Comparison of ENCODE assay signal across 14 cellular contexts in the genomic region with DNA sequence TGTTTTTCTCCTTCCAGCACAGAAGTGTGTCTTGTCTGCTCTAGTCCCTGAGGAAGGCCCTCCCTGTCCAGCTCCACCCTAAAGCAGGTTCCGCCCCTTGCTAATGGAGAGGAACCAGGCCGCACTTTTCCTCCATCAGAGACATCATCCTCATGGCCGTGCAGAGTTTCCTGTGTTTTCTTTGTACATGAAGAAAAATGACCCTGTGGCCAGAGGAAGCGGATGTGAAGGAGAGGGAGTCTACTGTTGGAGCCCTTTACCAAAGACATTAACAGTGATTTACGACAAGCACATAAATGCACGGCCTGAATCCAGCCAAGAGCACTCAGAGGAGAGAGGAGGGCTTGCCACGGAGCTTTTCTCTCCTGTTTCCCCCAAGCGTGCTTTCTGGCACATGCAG.
DNase-seq lines count a peak whose midpoint lies in the region; ATAC-seq, FAIRE-seq and TF ChIP-seq lines count a peak whose summit lies in the region.
"Had no signal": no experiment of that assay in that cellular context is flagged by ENCODE, and none has a peak within 500 bp of the region (broad histone marks: within the 10 kb centered on the region; RNA-seq: fewer than 3 reads in every experiment).

No MANE protein-coding gene starts in this region.

- H3K9me3 ChIP-seq in endodermal cell (ENCODE audit: control insufficient read depth, low read length): no peaks in the 10 kb centered on the region

- H3K36me3 ChIP-seq in endodermal cell (ENCODE audit: control insufficient read depth, insufficient read depth, low read length): peaks cover 13% of the 10 kb centered on the region

- ATAC-seq in GM21529 (IDR thresholded peaks at IDR 0.05; ENCODE audit: unreplicated experiment) (no peak), HG03039 (IDR thresholded peaks at IDR 0.05; ENCODE audit: unreplicated experiment) (no peak)

- H3K4me3 ChIP-seq in endodermal cell (ENCODE audit: low read length): no peak overlapping the region

- no peak for FAIRE-seq in H54 (lab: Jason Lieb, UNC)

- DNase-seq in COLO668 (lab: John Stamatoyannopoulos, UW; ENCODE audit: unreplicated experiment) (peak; percentile 9), NCI-H187 treated with DMSO at 0.1 percent for 48 hours (lab: John Stamatoyannopoulos, UW) (peak; percentile 94), endodermal cell (no peak), epidermal melanocyte (ENCODE audit: insufficient read length, low spot score) (no peak), H54 (ENCODE audit: insufficient read length, low spot score) (no peak)
- DNase-seq: activated naive CD8-positive, alpha-beta T cell treated with anti-CD3 and anti-CD28 coated beads for 36 hours; AML-193; NCI-H1436; NK-92 treated with Interleukin-12 subunit alpha and Interleukin-12 subunit beta, amount 100 ng/mL, for 24 hours; stimulated activated CD4-positive, alpha-beta T cell treated with anti-CD3 and anti-CD28 coated beads, Interleukin-2, amount 100 ng/mL, for 24 hours had no signal

- H3K9ac ChIP-seq in endodermal cell (ENCODE audit: extremely low read depth, low read length, poor library complexity, severe bottlenecking): no peak overlapping the region

- peaks cover 4% of the 10 kb centered on the region for H3K4me1 Mint-ChIP-seq in endodermal cell
- H3K4me1 Mint-ChIP-seq in nephron: peaks cover 75% of the 10 kb centered on the region
- H3K4me1 Mint-ChIP-seq: IgD-negative memory B cell had no signal

- H3K9me3 Mint-ChIP-seq in endodermal cell (no peaks in the 10 kb centered on the region), nephron (no peaks in the 10 kb centered on the region)
- H3K9me3 Mint-ChIP-seq: activated naive CD8-positive, alpha-beta T cell treated with anti-CD3 and anti-CD28 coated beads for 36 hours; IgD-negative memory B cell had no signal

- H3K27me3 ChIP-seq in endodermal cell (ENCODE audit: control insufficient read depth, insufficient read depth, low read length, poor library complexity, severe bottlenecking): no peaks in the 10 kb centered on the region

- H3K27ac Mint-ChIP-seq in endodermal cell: no peak overlapping the region
- H3K27ac Mint-ChIP-seq in nephron: peak overlapping the region; percentile 96 to 98 (median 97)
- H3K27ac Mint-ChIP-seq: activated naive CD8-positive, alpha-beta T cell treated with anti-CD3 and anti-CD28 coated beads for 36 hours; IgD-negative memory B cell had no signal

- WGBS in endodermal cell (ENCODE audit: insufficient coverage in 1 of 2, insufficient read length in 1 of 2), 2 experiments: 93 to 97% methylated on average over 5 to 8 of the region's 8 CpGs

- no peaks in the 10 kb centered on the region for H3K27me3 Mint-ChIP-seq in endodermal cell (ENCODE audit: insufficient read depth)
- no peaks in the 10 kb centered on the region for H3K27me3 Mint-ChIP-seq in nephron (ENCODE audit: low read depth)
- H3K27me3 Mint-ChIP-seq: activated naive CD8-positive, alpha-beta T cell treated with anti-CD3 and anti-CD28 coated beads for 36 hours; IgD-negative memory B cell had no signal

- H3K4me3 Mint-ChIP-seq in endodermal cell (no peak overlapping the region), nephron (peak overlapping the region in 2 of 3 experiments; percentile 20 to 54)
- H3K4me3 Mint-ChIP-seq: activated naive CD8-positive, alpha-beta T cell treated with anti-CD3 and anti-CD28 coated beads for 36 hours; IgD-negative memory B cell had no signal

- no peak for TF ChIP-seq POLR2A in H54 (IDR thresholded peaks at IDR 0.05; ENCODE audit: low read depth, low read length)

- TF ChIP-seq CTCF in endodermal cell (conservative IDR thresholded peaks at IDR 0.05) (no peak), nephron (IDR thresholded peaks at IDR 0.05; ENCODE audit: unreplicated experiment in 3 of 3) (no peak)

- peak overlapping the region; percentile 16 for H3K27ac ChIP-seq in endodermal cell (ENCODE audit: low read depth, low read length)

- H3K4me1 ChIP-seq in endodermal cell (ENCODE audit: control insufficient read depth, insufficient read depth, low read length): no peaks in the 10 kb centered on the region

- H3K36me3 Mint-ChIP-seq in endodermal cell (ENCODE audit: low read depth) (peaks cover 16% of the 10 kb centered on the region), nephron (ENCODE audit: low read depth) (peaks cover 67% of the 10 kb centered on the region)

Comparison
In these comparisons a context has a peak if more than half of its experiments do, and no peak if none do; other contexts are left out.
1. DNase-seq: peak in COLO668 (single experiment) and NCI-H187 treated with DMSO at 0.1 percent for 48 hours (single experiment); none in endodermal cell (single experiment), epidermal melanocyte (single experiment) and H54 (single experiment).